In genomic region chr12:106297681-106298080, GRCh38 we compare ENCODE assay signal across 1 cellular context.
TF ChIP-seq lines count a peak whose summit lies in the region.

No MANE protein-coding gene starts in this region.

TF ChIP-seq in SK-N-SH treated with all-trans-retinoic acid at 6 μM for 48 hours, 23 proteins besides CTCF, POLR2A, EP300 and RAD21:
- TF ChIP-seq POU6F1 (CRISPR knock-in tag; IDR thresholded peaks at IDR 0.05; ENCODE audit: borderline replicate concordance, low read depth) (no peak), CSRNP3 (CRISPR knock-in tag; IDR thresholded peaks at IDR 0.05) (no peak), CREB5 (CRISPR knock-in tag; IDR thresholded peaks at IDR 0.05; ENCODE audit: low read depth) (no peak), TCF4 (CRISPR knock-in tag; IDR thresholded peaks at IDR 0.05; ENCODE audit: borderline replicate concordance) (no peak), PPARA (CRISPR knock-in tag; IDR thresholded peaks at IDR 0.05; ENCODE audit: borderline replicate concordance) (no peak), ZNF70 (CRISPR knock-in tag; IDR thresholded peaks at IDR 0.05) (no peak), OSR1 (CRISPR knock-in tag; IDR thresholded peaks at IDR 0.05) (no peak), CSDC2 (CRISPR knock-in tag; IDR thresholded peaks at IDR 0.05) (no peak), BACH2 (CRISPR knock-in tag; IDR thresholded peaks at IDR 0.05; ENCODE audit: borderline replicate concordance) (no peak), RARB (CRISPR knock-in tag; IDR thresholded peaks at IDR 0.05) (no peak), ISL1 (CRISPR knock-in tag; IDR thresholded peaks at IDR 0.05) (no peak), ZFP3 (CRISPR knock-in tag; IDR thresholded peaks at IDR 0.05) (no peak), GLIS3 (CRISPR knock-in tag; IDR thresholded peaks at IDR 0.05) (no peak), ESRRG (CRISPR knock-in tag; IDR thresholded peaks at IDR 0.05) (no peak), ARNTL (CRISPR knock-in tag; IDR thresholded peaks at IDR 0.05; ENCODE audit: borderline replicate concordance, low read depth) (no peak), TSHZ2 (CRISPR knock-in tag; IDR thresholded peaks at IDR 0.05) (no peak), TOX (CRISPR knock-in tag; IDR thresholded peaks at IDR 0.05; ENCODE audit: borderline replicate concordance) (no peak), ZFP30 (CRISPR knock-in tag; IDR thresholded peaks at IDR 0.05) (no peak)
TF ChIP-seq in SK-N-SH treated with all-trans-retinoic acid at 6 μM for 48 hours: peak in this region for 0.
